Comparison of ENCODE assay signal across 10 cellular contexts in the genomic region with DNA sequence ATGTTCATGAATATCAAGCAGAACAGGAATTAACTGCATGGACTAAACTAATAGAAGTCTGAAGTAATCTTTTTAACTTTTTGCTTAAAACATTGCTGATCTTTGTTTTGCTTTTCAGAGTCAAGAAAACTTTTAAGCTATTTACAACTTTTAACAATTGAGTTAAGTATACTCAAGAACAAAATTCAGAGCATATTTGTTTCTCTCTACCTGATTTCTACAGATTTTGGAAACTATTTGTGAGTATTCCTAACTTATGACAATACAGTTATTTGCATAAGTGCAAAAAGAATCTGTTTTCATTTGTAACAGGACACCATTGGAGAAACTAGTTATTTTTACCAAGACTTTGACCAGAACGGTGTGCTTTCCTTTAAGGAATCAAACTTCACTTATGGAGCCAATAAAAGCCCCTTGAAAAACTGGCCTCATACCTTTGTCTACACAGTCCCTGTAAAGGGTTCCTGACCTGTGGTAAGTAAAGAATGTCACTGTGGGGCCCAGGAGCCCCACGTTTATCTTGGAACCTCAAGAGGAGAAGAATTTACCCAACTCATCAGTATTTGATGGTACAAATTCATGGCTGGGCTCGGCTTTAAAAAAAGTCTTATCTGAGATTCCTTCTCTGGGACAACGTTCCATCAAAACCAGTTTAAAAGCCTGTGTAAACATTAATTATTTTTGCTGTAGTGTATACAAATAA. TPM values are rescaled to one million over a fixed set of nuclear protein-coding genes. Genes with fewer than 3 reads are reported as not detected.
"Had no signal": no experiment of that assay in that cellular context is flagged by ENCODE, and none has a peak within 500 bp of the region (broad histone marks: within the 10 kb centered on the region; RNA-seq: fewer than 3 reads in every experiment).

No MANE protein-coding gene starts in this region.

- H3K27ac ChIP-seq: GM23248, HL-60, KMS-11 had no signal

- H3K36me3 ChIP-seq: HAP-1 had no signal

- H3K9me3 ChIP-seq: HAP-1 had no signal

- DNase-seq: GM23248, GOT3, H7, IMR-90, KBM-7 had no signal

- ATAC-seq: HCT116 had no signal

- H3K4me3 ChIP-seq: GM23248, HAP-1 had no signal

RNA-seq across cellular contexts. Expression of gene LDHD, which starts 11.3 kb away (rescaled TPM):
- total RNA-seq: HT1080 had no signal
